Comparison of ENCODE assay signal across 9 cellular contexts in genomic region chrX:65671286-65671685, GRCh38. TPM values are rescaled to one million over a fixed set of nuclear protein-coding genes. Genes with fewer than 3 reads are reported as not detected.
DNase-seq lines count a peak whose midpoint lies in the region; ATAC-seq, FAIRE-seq and TF ChIP-seq lines count a peak whose summit lies in the region.
"Had no signal": no experiment of that assay in that cellular context is flagged by ENCODE, and none has a peak within 500 bp of the region (broad histone marks: within the 10 kb centered on the region; RNA-seq: fewer than 3 reads in every experiment).

No MANE protein-coding gene starts in this region.

- intact Hi-C loops in heart left ventricle (cut with DNase I): loop anchor here in 2 of 10 donors (5.0 kb wide), 1 partner anchor 36 kb away; no protein-coding TSS in a partner anchor
- intact Hi-C loops in Right ventricle myocardium inferior (cut with DNase I): no loop called here
- intact Hi-C loops in activated T-helper 2 cell treated with anti-CD3 and anti-CD28 coated beads, Interferon-gamma antibody, Interleukin-2, Interleukin-4, amounts not matched to agents 10 μg/mL and 5 μg/mL and 100 μg/mL, durations not matched to agents 14 hours and 24 hours and 36 hours (cut with micrococcal nuclease): loop anchor here (1.0 kb wide), 1 partner anchor 52 kb away; no protein-coding TSS in a partner anchor
- intact Hi-C loops in lower lobe of right lung (cut with DNase I): no loop called here

- H3K27me3 ChIP-seq in heart left ventricle (peaks cover 0 to 6% (median 0%) of the 10 kb centered on the region in 9 donors), lower lobe of right lung (ENCODE audit: low read depth) (no peaks in the 10 kb centered on the region), upper lobe of left lung (no peaks in the 10 kb centered on the region)

- TF ChIP-seq POLR2A in heart left ventricle (IDR thresholded peaks at IDR 0.05) (no peak), upper lobe of left lung (IDR thresholded peaks at IDR 0.05) (no peak), GM12891 (IDR thresholded peaks at IDR 0.05; ENCODE audit: low read depth, low read length) (no peak)

- H3K36me3 ChIP-seq in heart left ventricle (peaks cover 0 to 10% (median 0%) of the 10 kb centered on the region in 9 donors), lower lobe of right lung (no peaks in the 10 kb centered on the region), upper lobe of left lung (no peaks in the 10 kb centered on the region)

- peak overlapping the region in 11 of 12 donors; percentile 57 to 100 (median 84) for H3K27ac ChIP-seq in heart left ventricle
- peak overlapping the region; percentile 95 for H3K27ac ChIP-seq in lower lobe of right lung
- peak overlapping the region; percentile 58 to 98 (median 68) for H3K27ac ChIP-seq in upper lobe of left lung

- DNase-seq in heart left ventricle: no peak
- no peak for DNase-seq in Right ventricle myocardium inferior (ENCODE audit: missing footprints)
- no peak for DNase-seq in activated T-helper 2 cell treated with anti-CD3 and anti-CD28 coated beads, Interferon-gamma antibody, Interleukin-2, Interleukin-4, amounts not matched to agents 10 μg/mL and 5 μg/mL and 100 μg/mL, durations not matched to agents 14 hours and 24 hours and 36 hours (ENCODE audit: low spot score)
- DNase-seq in lower lobe of right lung: no peak
- peak in 1 of 2 donors; percentile 58 for DNase-seq in upper lobe of left lung
- no peak for DNase-seq in GM12891 (ENCODE audit: insufficient read length, low spot score)
- no peak for DNase-seq in SW 1271 (lab: John Stamatoyannopoulos, UW)
- DNase-seq: head of caudate nucleus had no signal

- H3K9me3 Mint-ChIP-seq in activated T-helper 2 cell treated with anti-CD3 and anti-CD28 coated beads, Interferon-gamma antibody, Interleukin-2, Interleukin-4, amounts not matched to agents 10 μg/mL and 5 μg/mL and 100 μg/mL, durations not matched to agents 14 hours and 24 hours and 36 hours: no peaks in the 10 kb centered on the region

- no peaks in the 10 kb centered on the region for H3K9me3 ChIP-seq in heart left ventricle
- no peaks in the 10 kb centered on the region for H3K9me3 ChIP-seq in lower lobe of right lung
- no peaks in the 10 kb centered on the region for H3K9me3 ChIP-seq in upper lobe of left lung

- H3K4me1 ChIP-seq in heart left ventricle (peaks cover 2 to 81% (median 55%) of the 10 kb centered on the region in 12 donors), lower lobe of right lung (peaks cover 55% of the 10 kb centered on the region), upper lobe of left lung (peaks cover 24 to 67% (median 43%) of the 10 kb centered on the region in 4 donors)

- ATAC-seq in heart left ventricle (no peak), Right ventricle myocardium inferior (no peak), lower lobe of right lung (peak in 1 of 2 donors; percentile 67), upper lobe of left lung (ENCODE audit: low FRiP score in 2 of 2) (no peak), HG03097 (IDR thresholded peaks at IDR 0.05; ENCODE audit: low FRiP score, unreplicated experiment) (no peak)

- H3K4me3 ChIP-seq in heart left ventricle: peak overlapping the region in 7 of 12 donors; percentile 15 to 99 (median 85)
- peak overlapping the region; percentile 77 for H3K4me3 ChIP-seq in lower lobe of right lung
- peak overlapping the region in 2 of 4 donors; percentile 13 to 82 for H3K4me3 ChIP-seq in upper lobe of left lung

- peak overlapping the region; percentile 82 for H3K4me3 Mint-ChIP-seq in activated T-helper 2 cell treated with anti-CD3 and anti-CD28 coated beads, Interferon-gamma antibody, Interleukin-2, Interleukin-4, amounts not matched to agents 10 μg/mL and 5 μg/mL and 100 μg/mL, durations not matched to agents 14 hours and 24 hours and 36 hours (ENCODE audit: low read depth)

- H3K4me1 Mint-ChIP-seq in activated T-helper 2 cell treated with anti-CD3 and anti-CD28 coated beads, Interferon-gamma antibody, Interleukin-2, Interleukin-4, amounts not matched to agents 10 μg/mL and 5 μg/mL and 100 μg/mL, durations not matched to agents 14 hours and 24 hours and 36 hours (ENCODE audit: low read depth): peaks cover 65% of the 10 kb centered on the region

- WGBS in heart left ventricle, 4 donors: 27 to 39% (median 34%) methylated on average over 3 of the region's 3 CpGs
- WGBS in upper lobe of left lung, 2 donors: 21 to 29% methylated on average over 2 to 3 of the region's 3 CpGs

- H3K36me3 Mint-ChIP-seq in activated T-helper 2 cell treated with anti-CD3 and anti-CD28 coated beads, Interferon-gamma antibody, Interleukin-2, Interleukin-4, amounts not matched to agents 10 μg/mL and 5 μg/mL and 100 μg/mL, durations not matched to agents 14 hours and 24 hours and 36 hours (ENCODE audit: low read depth): peaks cover 70% of the 10 kb centered on the region

- peak overlapping the region; percentile 97 for H3K27ac Mint-ChIP-seq in activated T-helper 2 cell treated with anti-CD3 and anti-CD28 coated beads, Interferon-gamma antibody, Interleukin-2, Interleukin-4, amounts not matched to agents 10 μg/mL and 5 μg/mL and 100 μg/mL, durations not matched to agents 14 hours and 24 hours and 36 hours

- FAIRE-seq in GM12891 (lab: Jason Lieb, UNC): no peak

- TF ChIP-seq CTCF in heart left ventricle (IDR thresholded peaks at IDR 0.05) (no peak), lower lobe of right lung (IDR thresholded peaks at IDR 0.05) (no peak), upper lobe of left lung (IDR thresholded peaks at IDR 0.05) (no peak)

- peak in 1 of 4 donors; percentile 69 for TF ChIP-seq EP300 in upper lobe of left lung (IDR thresholded peaks at IDR 0.05)

- no peaks in the 10 kb centered on the region for H3K27me3 Mint-ChIP-seq in activated T-helper 2 cell treated with anti-CD3 and anti-CD28 coated beads, Interferon-gamma antibody, Interleukin-2, Interleukin-4, amounts not matched to agents 10 μg/mL and 5 μg/mL and 100 μg/mL, durations not matched to agents 14 hours and 24 hours and 36 hours (ENCODE audit: low read depth)

TF ChIP-seq in GM12891, 5 proteins besides CTCF, POLR2A, EP300 and RAD21:
- TF ChIP-seq POLR2AphosphoS5 (IDR thresholded peaks at IDR 0.05; ENCODE audit: low read depth, low read length) (no peak), SPI1 (IDR thresholded peaks at IDR 0.05; ENCODE audit: low read depth, low read length) (no peak), POU2F2 (IDR thresholded peaks at IDR 0.05; ENCODE audit: low read depth, low read length) (no peak), TAF1 (IDR thresholded peaks at IDR 0.05; ENCODE audit: low read depth, low read length) (no peak), PAX5 (IDR thresholded peaks at IDR 0.05; ENCODE audit: insufficient read depth, low read length, severe bottlenecking) (no peak)

RNA-seq across cellular contexts. Expression of gene MSN, which starts 3.8 kb away (rescaled TPM):
- total RNA-seq in heart left ventricle (100 to 1,000 TPM in 8 of 9 donors, 10 to 100 TPM in 1; 99.6 to 298 (median 153) TPM), Right ventricle myocardium inferior (131 TPM), lower lobe of right lung (419 TPM), upper lobe of left lung (100 to 1,000 TPM; 160 to 508 (median 380) TPM)
- polyA plus RNA-seq in heart left ventricle: 100 to 1,000 TPM in 1 of 2 donors, 10 to 100 TPM in 1; 48.9 to 178 TPM
- total RNA-seq in activated T-helper 2 cell treated with anti-CD3 and anti-CD28 coated beads, Interferon-gamma antibody, Interleukin-2, Interleukin-4, amounts not matched to agents 10 μg/mL and 5 μg/mL and 100 μg/mL, durations not matched to agents 14 hours and 24 hours and 36 hours: 473 and 476 TPM in 2 replicates
- polyA plus RNA-seq in GM12891 (2012; ENCODE audit: low read depth, missing spikeins): 196 TPM
